1 cellular context compared by ENCODE assay signal in genomic region chr7:139230774-139231512, GRCh38.
TF ChIP-seq lines count a peak whose summit lies in the region.

Gene UBN2 (plus strand): TSS chr7:139231237. CDS start chr7:139231485, 248 bp downstream.

TF ChIP-seq in HepG2, 621 proteins besides CTCF, POLR2A, EP300 and RAD21 (continued from another document and continues in another):
- TF ChIP-seq ZNF407 (CRISPR knock-in tag; IDR thresholded peaks at IDR 0.05; ENCODE audit: not compliant biosample characterization) (peak; percentile 64), ZNF772 (CRISPR knock-in tag; IDR thresholded peaks at IDR 0.05) (no peak), RXRB (CRISPR knock-in tag; IDR thresholded peaks at IDR 0.05; ENCODE audit: borderline replicate concordance) (no peak), ZNF501 (CRISPR knock-in tag; IDR thresholded peaks at IDR 0.05) (peak; percentile 91), MED1 (CRISPR knock-in tag; IDR thresholded peaks at IDR 0.05) (peak; percentile 46; the same call in 1 of the 2 replicates), ZBTB21 (CRISPR knock-in tag; IDR thresholded peaks at IDR 0.05) (peak; percentile 75), NFIC (IDR thresholded peaks at IDR 0.05; ENCODE audit: low read length) (no peak), ZNF367 (CRISPR knock-in tag; IDR thresholded peaks at IDR 0.05; ENCODE audit: borderline replicate concordance) (no peak), PRMT3 (CRISPR knock-in tag; IDR thresholded peaks at IDR 0.05; ENCODE audit: borderline replicate concordance, low read depth) (no peak), ZNF235 (CRISPR knock-in tag; IDR thresholded peaks at IDR 0.05; ENCODE audit: borderline replicate concordance) (0 out of 2 replicates have a peak, but pooled peaks have one; percentile 39), FOXP4 (CRISPR knock-in tag; IDR thresholded peaks at IDR 0.05) (0 out of 2 replicates have a peak, but pooled peaks have one; percentile 50), FOXC1 (CRISPR knock-in tag; IDR thresholded peaks at IDR 0.05; ENCODE audit: borderline replicate concordance) (peak; percentile 27; the same call in 1 of the 2 replicates), HOXD1 (CRISPR knock-in tag; IDR thresholded peaks at IDR 0.05) (0 out of 2 replicates have a peak, but pooled peaks have one; percentile 79), SALL1 (CRISPR knock-in tag; IDR thresholded peaks at IDR 0.05) (peak; percentile 77), CC2D1A (CRISPR knock-in tag; IDR thresholded peaks at IDR 0.05) (no peak), RFX5 (IDR thresholded peaks at IDR 0.05; ENCODE audit: low read depth, low read length) (no peak; the same call in 1 of the 2 replicates), ZNF354B (CRISPR knock-in tag; IDR thresholded peaks at IDR 0.05) (no peak), ZBED4 (CRISPR knock-in tag; IDR thresholded peaks at IDR 0.05; ENCODE audit: borderline replicate concordance) (peak; percentile 17; the same call in 1 of the 2 replicates), MTA1 (CRISPR knock-in tag; IDR thresholded peaks at IDR 0.05; ENCODE audit: borderline replicate concordance) (no peak), ZNF761 (CRISPR knock-in tag; conservative IDR thresholded peaks at IDR 0.05) (0 out of 2 replicates have a peak, but pooled peaks have one; percentile 33), ZNF816 (CRISPR knock-in tag; IDR thresholded peaks at IDR 0.05; ENCODE audit: borderline replicate concordance) (no peak), ZNF335 (CRISPR knock-in tag; IDR thresholded peaks at IDR 0.05) (0 out of 2 replicates have a peak, but pooled peaks have one; percentile 20), KDM1A (CRISPR knock-in tag; IDR thresholded peaks at IDR 0.05) (no peak), TFDP1 (CRISPR knock-in tag; IDR thresholded peaks at IDR 0.05; ENCODE audit: borderline replicate concordance) (peak; percentile 18; the same call in 1 of the 2 replicates), MXD3 (CRISPR knock-in tag; IDR thresholded peaks at IDR 0.05) (peak; percentile 67), SP140L (CRISPR knock-in tag; IDR thresholded peaks at IDR 0.05; ENCODE audit: borderline replicate concordance) (peak; percentile 57; the same call in 1 of the 2 replicates), ZNF143 (CRISPR knock-in tag; IDR thresholded peaks at IDR 0.05) (peak; percentile 52), CENPT (CRISPR knock-in tag; IDR thresholded peaks at IDR 0.05; ENCODE audit: low read depth) (peak; percentile 94), SP1 (IDR thresholded peaks at IDR 0.05) (no peak), SP1 (CRISPR knock-in tag; IDR thresholded peaks at IDR 0.05) (peak; percentile 45; the same call in 1 of the 2 replicates), ATF4 (CRISPR knock-in tag; IDR thresholded peaks at IDR 0.05) (0 out of 4 replicates have a peak, but pooled peaks of 1 of the 2 experiments have one; percentile 47), ELF1 (CRISPR knock-in tag; IDR thresholded peaks at IDR 0.05) (peak; percentile 78), ZFP62 (CRISPR knock-in tag; IDR thresholded peaks at IDR 0.05) (no peak), ZNF891 (CRISPR knock-in tag; IDR thresholded peaks at IDR 0.05) (peak; percentile 65; the same call in 1 of the 2 replicates), ZMAT5 (CRISPR knock-in tag; IDR thresholded peaks at IDR 0.05; ENCODE audit: borderline replicate concordance, low read depth) (no peak), MAF1 (CRISPR knock-in tag; IDR thresholded peaks at IDR 0.05; ENCODE audit: borderline replicate concordance) (peak; percentile 87), BATF2 (CRISPR knock-in tag; IDR thresholded peaks at IDR 0.05) (no peak), ZBTB26 (CRISPR knock-in tag; IDR thresholded peaks at IDR 0.05; ENCODE audit: borderline replicate concordance) (no peak), ZNF747 (CRISPR knock-in tag; IDR thresholded peaks at IDR 0.05; ENCODE audit: borderline replicate concordance) (no peak), ZBTB1 (CRISPR knock-in tag; IDR thresholded peaks at IDR 0.05; ENCODE audit: borderline replicate concordance) (no peak), NAIF1 (CRISPR knock-in tag; IDR thresholded peaks at IDR 0.05; ENCODE audit: borderline replicate concordance) (no peak; the same call in 1 of the 2 replicates), SMYD3 (CRISPR knock-in tag; IDR thresholded peaks at IDR 0.05) (0 out of 2 replicates have a peak, but pooled peaks have one; percentile 63), BHLHE40 (IDR thresholded peaks at IDR 0.05; ENCODE audit: low read length) (no peak)
